1 cellular context compared by ENCODE assay signal in genomic region chr12:66130267-66131066, GRCh38.
A peak's percentile ranks its signal among the peaks of the same experiment; 100 is the strongest.
TF ChIP-seq lines count a peak whose summit lies in the region.

Gene LLPH, minus strand, starts transcription at chr12:66130750. Its CDS starts 1,644 bp downstream, at chr12:66129106.

TF ChIP-seq in HepG2, 621 proteins besides CTCF, POLR2A, EP300 and RAD21 (continued from another document and continues in another):
- peak; percentile 90 for TF ChIP-seq DRAP1 (CRISPR knock-in tag; IDR thresholded peaks at IDR 0.05)
- peak; percentile 73; the same call in 1 of the 2 replicates for TF ChIP-seq SNAPC4 (CRISPR knock-in tag; IDR thresholded peaks at IDR 0.05)
- TF ChIP-seq RFX3 (CRISPR knock-in tag; IDR thresholded peaks at IDR 0.05), result 0 out of 2 replicates have a peak, but pooled peaks have one; percentile 22
- TF ChIP-seq KMT2A (CRISPR knock-in tag; IDR thresholded peaks at IDR 0.05), result peak; percentile 90
- no peak for TF ChIP-seq PBX2 (CRISPR knock-in tag; IDR thresholded peaks at IDR 0.05)
- TF ChIP-seq ASH2L (IDR thresholded peaks at IDR 0.05; ENCODE audit: insufficient read length, low read depth, low read length), result peak; percentile 85
- no peak for TF ChIP-seq SKI (IDR thresholded peaks at IDR 0.05; ENCODE audit: partially characterized antibody)
- TF ChIP-seq ATF3 (CRISPR knock-in tag; IDR thresholded peaks at IDR 0.05), result no peak
- TF ChIP-seq ZBTB42 (CRISPR knock-in tag; IDR thresholded peaks at IDR 0.05), result no peak
- no peak for TF ChIP-seq ZFP90 (CRISPR knock-in tag; IDR thresholded peaks at IDR 0.05; ENCODE audit: borderline replicate concordance)
- no peak for TF ChIP-seq CAMTA2 (CRISPR knock-in tag; IDR thresholded peaks at IDR 0.05; ENCODE audit: borderline replicate concordance)
- no peak for TF ChIP-seq ZFP41 (CRISPR knock-in tag; IDR thresholded peaks at IDR 0.05; ENCODE audit: borderline replicate concordance)
- TF ChIP-seq ZNF121 (CRISPR knock-in tag; IDR thresholded peaks at IDR 0.05), result peak; percentile 94
- TF ChIP-seq FOSL1 (CRISPR knock-in tag; IDR thresholded peaks at IDR 0.05; ENCODE audit: borderline replicate concordance), result no peak
- no peak for TF ChIP-seq ZNF496 (CRISPR knock-in tag; IDR thresholded peaks at IDR 0.05; ENCODE audit: insufficient replicate concordance)
- no peak for TF ChIP-seq ZNF264 (CRISPR knock-in tag; IDR thresholded peaks at IDR 0.05)
- TF ChIP-seq POLR2AphosphoS2 (IDR thresholded peaks at IDR 0.05; ENCODE audit: low read depth, low read length), result no peak
- TF ChIP-seq ZNF180 (CRISPR knock-in tag; IDR thresholded peaks at IDR 0.05; ENCODE audit: borderline replicate concordance, low read depth), result no peak
- 0 out of 2 replicates have a peak, but pooled peaks have one; percentile 55 for TF ChIP-seq ZNF773 (CRISPR knock-in tag; IDR thresholded peaks at IDR 0.05; ENCODE audit: borderline replicate concordance)
- no peak for TF ChIP-seq ONECUT2 (CRISPR knock-in tag; IDR thresholded peaks at IDR 0.05)
- peak; percentile 97 for TF ChIP-seq HDAC1 (CRISPR knock-in tag; IDR thresholded peaks at IDR 0.05)
- 0 out of 2 replicates have a peak, but pooled peaks have one; percentile 34 for TF ChIP-seq RXRA (CRISPR knock-in tag; IDR thresholded peaks at IDR 0.05)
- no peak for TF ChIP-seq ZNF768 (CRISPR knock-in tag; IDR thresholded peaks at IDR 0.05)
- TF ChIP-seq HIC2 (CRISPR knock-in tag; IDR thresholded peaks at IDR 0.05; ENCODE audit: low read depth), result no peak
- peak; percentile 98 for TF ChIP-seq SAP130 (CRISPR knock-in tag; IDR thresholded peaks at IDR 0.05; ENCODE audit: low read depth)
- TF ChIP-seq CREB3 (CRISPR knock-in tag; IDR thresholded peaks at IDR 0.05), result no peak
- TF ChIP-seq GATA4 (IDR thresholded peaks at IDR 0.05; ENCODE audit: borderline replicate concordance, low read depth), result no peak; the same call in 1 of the 2 replicates
- TF ChIP-seq NFIB (CRISPR knock-in tag; IDR thresholded peaks at IDR 0.05; ENCODE audit: borderline replicate concordance), result no peak
- peak; percentile 47 to 84; a peak in 2 of 4 replicates for TF ChIP-seq HMGXB4 (CRISPR knock-in tag; IDR thresholded peaks at IDR 0.05; ENCODE audit: borderline replicate concordance in 1 of 2, low read depth in 1 of 2)
- peak; percentile 12; the same call in 1 of the 2 replicates for TF ChIP-seq GATAD2A (CRISPR knock-in tag; IDR thresholded peaks at IDR 0.05)
- TF ChIP-seq ZNF20 (CRISPR knock-in tag; IDR thresholded peaks at IDR 0.05), result no peak
- 0 out of 2 replicates have a peak, but pooled peaks have one; percentile 24 for TF ChIP-seq ZNF318 (CRISPR knock-in tag; IDR thresholded peaks at IDR 0.05)
- TF ChIP-seq IRF2 (CRISPR knock-in tag; IDR thresholded peaks at IDR 0.05), result no peak
- peak; percentile 67; the same call in 1 of the 2 replicates for TF ChIP-seq ZNF44 (CRISPR knock-in tag; IDR thresholded peaks at IDR 0.05)
- TF ChIP-seq TARDBP (CRISPR knock-in tag; IDR thresholded peaks at IDR 0.05), result 0 out of 2 replicates have a peak, but pooled peaks have one; percentile 46
- TF ChIP-seq PATZ1 (CRISPR knock-in tag; IDR thresholded peaks at IDR 0.05), result peak; percentile 58
- 0 out of 2 replicates have a peak, but pooled peaks have one; percentile 5 for TF ChIP-seq ZNF629 (CRISPR knock-in tag; conservative IDR thresholded peaks at IDR 0.05)
- no peak for TF ChIP-seq ZBTB3 (CRISPR knock-in tag; IDR thresholded peaks at IDR 0.05; ENCODE audit: borderline replicate concordance, low read depth)
